In the genomic region with DNA sequence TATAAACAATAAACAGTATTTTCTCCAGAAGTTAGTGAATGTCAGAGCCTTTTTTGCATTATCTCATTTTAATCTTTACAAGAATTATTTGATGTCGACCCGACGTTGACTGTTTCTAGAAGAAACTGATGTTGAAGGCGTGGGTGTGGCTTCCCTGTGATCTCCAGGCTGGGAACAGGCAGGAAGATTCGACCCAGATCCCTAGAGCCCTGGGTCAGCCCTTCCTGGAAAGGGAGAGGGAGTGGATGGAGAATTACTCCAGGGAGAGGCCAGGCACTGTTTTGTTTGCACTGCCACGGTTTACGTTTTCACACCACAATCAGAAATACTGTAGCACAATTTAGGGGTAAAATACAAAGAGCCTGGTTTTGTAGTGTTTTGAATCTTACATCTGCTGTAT, we compare ENCODE assay signal across 27 cellular contexts.
"Had no signal": no experiment of that assay in that cellular context is flagged by ENCODE, and none has a peak within 500 bp of the region (broad histone marks: within the 10 kb centered on the region; RNA-seq: fewer than 3 reads in every experiment).

No MANE protein-coding gene starts in this region.

- H3K27ac ChIP-seq: neural progenitor cell, pancreas, prostate gland, right atrium auricular region, right lobe of liver, sigmoid colon, stomach, thoracic aorta, thyroid gland, tibial nerve, upper lobe of right lung, uterus had no signal

- ATAC-seq: naive thymus-derived CD4-positive, alpha-beta T cell; natural killer cell; pancreas; right lobe of liver; stimulated activated effector memory CD8-positive, alpha-beta T cell treated with anti-CD3 and anti-CD28 coated beads, Interleukin-12 subunit alpha, Interleukin-12 subunit beta, amount 100 ng/mL, for 72 hours; stimulated activated naive B cell treated with anti-CD40 and anti-IgM and Interleukin-4, amounts not matched to agents 10 μg/mL and 1 μg/mL and 100 μg/mL, for 72 hours; upper lobe of right lung had no signal

- H3K36me3 ChIP-seq: neural progenitor cell, pancreas, prostate gland, right atrium auricular region, right lobe of liver, sigmoid colon, stomach, thoracic aorta, thyroid gland, tibial nerve, upper lobe of right lung, uterus had no signal

- H3K27me3 ChIP-seq: neural progenitor cell, pancreas, right lobe of liver, thyroid gland, uterus had no signal

- H3K4me2 ChIP-seq: neural progenitor cell had no signal

- H3K27ac Mint-ChIP-seq: naive thymus-derived CD4-positive, alpha-beta T cell; natural killer cell; nephron; neural progenitor cell; stimulated activated effector memory CD8-positive, alpha-beta T cell treated with anti-CD3 and anti-CD28 coated beads, Interleukin-12 subunit alpha, Interleukin-12 subunit beta, amount 100 ng/mL, for 72 hours; stimulated activated naive B cell treated with anti-CD40 and anti-IgM and Interleukin-4, amounts not matched to agents 10 μg/mL and 1 μg/mL and 100 μg/mL, for 72 hours; stimulated activated naive CD8-positive, alpha-beta T cell treated with anti-CD3 and anti-CD28 coated beads, Interleukin-15, Interleukin-2, amounts not matched to agents 100 ng/mL and 50 ng/mL, for 24 hours had no signal

- DNase-seq: naive thymus-derived CD4-positive, alpha-beta T cell; natural killer cell; occipital lobe; pancreas; retina; right lobe of liver; sigmoid colon; small intestine; stimulated activated CD4-positive, alpha-beta T cell treated with anti-CD3 and anti-CD28 coated beads, Interleukin-15, amount 100 ng/mL, for 24 hours; stimulated activated CD4-positive, alpha-beta T cell treated with anti-CD3 and anti-CD28 coated beads, Interleukin-2, amount 100 ng/mL, for 24 hours; stimulated activated CD4-positive, alpha-beta T cell treated with anti-CD3 and anti-CD28 coated beads, Interleukin-2, amount 100 ng/mL, for 48 hours; stimulated activated CD4-positive, alpha-beta T cell treated with anti-CD3 and anti-CD28 coated beads, Interleukin-4, amount 100 ng/mL, for 24 hours; stimulated activated naive B cell treated with anti-CD40 and anti-IgM and Interleukin-4, amounts not matched to agents 10 μg/mL and 1 μg/mL and 100 μg/mL, for 72 hours; stimulated activated naive CD4-positive, alpha-beta T cell treated with Interleukin-2 at 50 U/mL for 16 hours; stomach; thyroid gland; trophoblast cell; upper lobe of right lung; uterus had no signal

- H3K4me1 Mint-ChIP-seq: natural killer cell had no signal

- H3K9me3 ChIP-seq: pancreas, prostate gland, right atrium auricular region, right lobe of liver, sigmoid colon, stomach, thoracic aorta, thyroid gland, tibial nerve, upper lobe of right lung, uterus had no signal

- H3K4me1 ChIP-seq: pancreas, prostate gland, right lobe of liver, sigmoid colon, thyroid gland, upper lobe of right lung, uterus had no signal

- H3K9me3 Mint-ChIP-seq: naive thymus-derived CD4-positive, alpha-beta T cell; natural killer cell; nephron; neural progenitor cell; stimulated activated effector memory CD8-positive, alpha-beta T cell treated with anti-CD3 and anti-CD28 coated beads, Interleukin-12 subunit alpha, Interleukin-12 subunit beta, amount 100 ng/mL, for 72 hours; stimulated activated naive B cell treated with anti-CD40 and anti-IgM and Interleukin-4, amounts not matched to agents 10 μg/mL and 1 μg/mL and 100 μg/mL, for 72 hours; stimulated activated naive CD8-positive, alpha-beta T cell treated with anti-CD3 and anti-CD28 coated beads, Interleukin-15, Interleukin-2, amounts not matched to agents 100 ng/mL and 50 ng/mL, for 24 hours had no signal

- H3K9ac ChIP-seq: neural progenitor cell had no signal

- H3K36me3 Mint-ChIP-seq: naive thymus-derived CD4-positive, alpha-beta T cell; natural killer cell; neural progenitor cell; stimulated activated effector memory CD8-positive, alpha-beta T cell treated with anti-CD3 and anti-CD28 coated beads, Interleukin-12 subunit alpha, Interleukin-12 subunit beta, amount 100 ng/mL, for 72 hours; stimulated activated naive B cell treated with anti-CD40 and anti-IgM and Interleukin-4, amounts not matched to agents 10 μg/mL and 1 μg/mL and 100 μg/mL, for 72 hours had no signal

- H2AFZ ChIP-seq: neural progenitor cell had no signal

- H3K4me3 ChIP-seq: neural progenitor cell, pancreas, prostate gland, right atrium auricular region, right lobe of liver, sigmoid colon, stomach, thoracic aorta, thyroid gland, tibial nerve, upper lobe of right lung, uterus had no signal

- H3K4me3 Mint-ChIP-seq: naive thymus-derived CD4-positive, alpha-beta T cell; natural killer cell; nephron; neural progenitor cell; stimulated activated effector memory CD8-positive, alpha-beta T cell treated with anti-CD3 and anti-CD28 coated beads, Interleukin-12 subunit alpha, Interleukin-12 subunit beta, amount 100 ng/mL, for 72 hours; stimulated activated naive B cell treated with anti-CD40 and anti-IgM and Interleukin-4, amounts not matched to agents 10 μg/mL and 1 μg/mL and 100 μg/mL, for 72 hours; stimulated activated naive CD8-positive, alpha-beta T cell treated with anti-CD3 and anti-CD28 coated beads, Interleukin-15, Interleukin-2, amounts not matched to agents 100 ng/mL and 50 ng/mL, for 24 hours had no signal
